In genomic region chr4:2924286-2924685, GRCh38 we compare ENCODE assay signal across 14 cellular contexts. TPM values are rescaled to one million over a fixed set of nuclear protein-coding genes. Genes with fewer than 3 reads are reported as not detected.
DNase-seq lines count a peak whose midpoint lies in the region; ATAC-seq lines count a peak whose summit lies in the region.
"Had no signal": no experiment of that assay in that cellular context is flagged by ENCODE, and none has a peak within 500 bp of the region (broad histone marks: within the 10 kb centered on the region; RNA-seq: fewer than 3 reads in every experiment).

No MANE protein-coding gene starts in this region.

- peaks cover 36% of the 10 kb centered on the region for H3K4me1 Mint-ChIP-seq in activated CD4-positive, alpha-beta T cell treated with anti-CD3 and anti-CD28 coated beads for 36 hours
- H3K4me1 Mint-ChIP-seq in effector memory CD8-positive, alpha-beta T cell (ENCODE audit: low read depth in 2 of 2) = peaks cover 39 to 43% of the 10 kb centered on the region in 2 donors
- H3K4me1 Mint-ChIP-seq: nephron had no signal

- POLR2A ChIA-PET in activated CD4-positive, alpha-beta T cell treated with anti-CD3 and anti-CD28 coated beads for 36 hours (lab: Charles Lee) = no interaction called here

- H3K9me3 Mint-ChIP-seq in activated CD4-positive, alpha-beta T cell treated with anti-CD3 and anti-CD28 coated beads for 36 hours (ENCODE audit: low read depth) = peaks cover 3% of the 10 kb centered on the region
- H3K9me3 Mint-ChIP-seq in effector memory CD8-positive, alpha-beta T cell = no peaks in the 10 kb centered on the region

- CTCF ChIA-PET in activated CD4-positive, alpha-beta T cell treated with anti-CD3 and anti-CD28 coated beads for 36 hours (lab: Charles Lee) = interaction anchor here (0.6 to 1.4 kb wide), 3 partner anchors 9 to 65 kb away, joined by 3 to 4 read pairs (median 3); no protein-coding TSS in a partner anchor

- H3K9me3 ChIP-seq in HUES64 (ENCODE audit: insufficient read depth, low read depth, low read length) = no peaks in the 10 kb centered on the region

- no peaks in the 10 kb centered on the region for H3K27me3 ChIP-seq in HUES64 (ENCODE audit: insufficient read depth, low read length)
- H3K27me3 ChIP-seq: foreskin keratinocyte had no signal

- H3K36me3 Mint-ChIP-seq in activated CD4-positive, alpha-beta T cell treated with anti-CD3 and anti-CD28 coated beads for 36 hours (ENCODE audit: low read depth) = peaks cover 50% of the 10 kb centered on the region
- peaks cover 57% of the 10 kb centered on the region for H3K36me3 Mint-ChIP-seq in effector memory CD8-positive, alpha-beta T cell (ENCODE audit: insufficient read depth)

- no peak overlapping the region for H3K27ac Mint-ChIP-seq in activated CD4-positive, alpha-beta T cell treated with anti-CD3 and anti-CD28 coated beads for 36 hours
- H3K27ac Mint-ChIP-seq in effector memory CD8-positive, alpha-beta T cell = peak overlapping the region; percentile 91 to 93

- H3K36me3 ChIP-seq in HUES64 (ENCODE audit: insufficient read depth, low read length) = peaks cover 64% of the 10 kb centered on the region

- DNase-seq in activated CD4-positive, alpha-beta T cell treated with anti-CD3 and anti-CD28 coated beads for 36 hours = peak; percentile 0
- DNase-seq in activated CD4-positive, alpha-beta T cell treated with anti-CD3 and anti-CD28 coated beads, Interleukin-2, amount 50 U/mL, for 1 hour = no peak
- DNase-seq in effector memory CD8-positive, alpha-beta T cell = no peak
- DNase-seq in posterior vena cava (ENCODE audit: low spot score) (peak; percentile 70), NOMO-1 treated with DMSO at 0.1 percent for 48 hours (lab: John Stamatoyannopoulos, UW; ENCODE audit: unreplicated experiment) (no peak), GOT3 (lab: John Stamatoyannopoulos, UW) (no peak), kidney tubule cell (ENCODE audit: low spot score) (no peak)
- DNase-seq: activated CD4-positive, alpha-beta T cell treated with anti-CD3 and anti-CD28 coated beads for 4 hours; amniotic stem cell; DMS 273 treated with DMSO at 0.1 percent for 48 hours; foreskin keratinocyte; NCI-H2081 treated with DMSO at 0.1 percent for 48 hours had no signal

- ATAC-seq in activated CD4-positive, alpha-beta T cell treated with anti-CD3 and anti-CD28 coated beads for 36 hours = no peak
- ATAC-seq in effector memory CD8-positive, alpha-beta T cell (replicated peaks) = no peak

- 94% methylated on average over 8 of the region's 8 CpGs for WGBS in HUES64

- peak overlapping the region; percentile 26; the same call in 1 of the 2 replicates for H3K27ac ChIP-seq in HUES64 (ENCODE audit: low read depth, low read length)
- H3K27ac ChIP-seq: foreskin keratinocyte had no signal

- H3K4me1 ChIP-seq in HUES64 (ENCODE audit: insufficient read depth, low read length) = peaks cover 28% of the 10 kb centered on the region

- intact Hi-C loops in activated CD4-positive, alpha-beta T cell treated with anti-CD3 and anti-CD28 coated beads for 36 hours (cut with DNase I, micrococcal nuclease) = no loop called here
- intact Hi-C loops in posterior vena cava (cut with DNase I) = no loop called here

- no peak overlapping the region for H3K4me3 Mint-ChIP-seq in activated CD4-positive, alpha-beta T cell treated with anti-CD3 and anti-CD28 coated beads for 36 hours
- H3K4me3 Mint-ChIP-seq in effector memory CD8-positive, alpha-beta T cell = no peak overlapping the region
- H3K4me3 Mint-ChIP-seq: nephron had no signal

- no peak overlapping the region for H3K9ac ChIP-seq in HUES64 (ENCODE audit: low read depth, low read length)

- no peaks in the 10 kb centered on the region for H3K27me3 Mint-ChIP-seq in activated CD4-positive, alpha-beta T cell treated with anti-CD3 and anti-CD28 coated beads for 36 hours
- no peaks in the 10 kb centered on the region for H3K27me3 Mint-ChIP-seq in effector memory CD8-positive, alpha-beta T cell

- H3K4me3 ChIP-seq in HUES64 (ENCODE audit: low read length) = no peak overlapping the region

RNA-seq across cellular contexts. Expression of gene NOP14, which starts 38.9 kb away (rescaled TPM):
- total RNA-seq in activated CD4-positive, alpha-beta T cell treated with anti-CD3 and anti-CD28 coated beads for 36 hours = 100 to 1,000 TPM in 1 of 2 experiments, 10 to 100 TPM in 1; 86.8 to 106 TPM
- polyA plus RNA-seq in HUES64 (2013, experiment 1 of 2) = 32.2 TPM
- polyA plus RNA-seq in HUES64 (2013, experiment 2 of 2) = 28.8 TPM
- 10 to 100 TPM; 16.1 to 20.5 TPM for total RNA-seq in posterior vena cava

RNA-seq across cellular contexts. Expression of gene GRK4, which starts 39.1 kb away (rescaled TPM):
- 1 to 10 TPM; 2.4 to 2.5 TPM for total RNA-seq in activated CD4-positive, alpha-beta T cell treated with anti-CD3 and anti-CD28 coated beads for 36 hours
- 2.1 TPM for polyA plus RNA-seq in HUES64 (2013, experiment 1 of 2)
- polyA plus RNA-seq in HUES64 (2013, experiment 2 of 2) = 1.8 TPM
- 1 to 10 TPM; 5.6 to 8.0 TPM for total RNA-seq in posterior vena cava

Comparison
In these comparisons a context has a peak if more than half of its experiments do, and no peak if none do; other contexts are left out.
1. DNase-seq: peak in activated CD4-positive, alpha-beta T cell treated with anti-CD3 and anti-CD28 coated beads for 36 hours (single experiment) and posterior vena cava (single experiment); none in activated CD4-positive, alpha-beta T cell treated with anti-CD3 and anti-CD28 coated beads, Interleukin-2, amount 50 U/mL, for 1 hour (single experiment), effector memory CD8-positive, alpha-beta T cell (0 of 3), NOMO-1 treated with DMSO at 0.1 percent for 48 hours (single experiment), GOT3 (single experiment) and kidney tubule cell (single experiment).
2. RNA of gene NOP14, which starts 38.9 kb away (total RNA-seq): 86.8 to 106 TPM in activated CD4-positive, alpha-beta T cell treated with anti-CD3 and anti-CD28 coated beads for 36 hours; 16.1 to 20.5 TPM in posterior vena cava; every median in the first group is over 4 times any median in the second.